Comparison of ENCODE assay signal across 25 cellular contexts in genomic region chr10:110321869-110322620, GRCh38.
"Had no signal": no experiment of that assay in that cellular context is flagged by ENCODE, and none has a peak within 500 bp of the region (broad histone marks: within the 10 kb centered on the region; RNA-seq: fewer than 3 reads in every experiment).

No MANE protein-coding gene starts in this region.

- H3K27me3 ChIP-seq: gastrocnemius medialis, sigmoid colon, spleen, suprapubic skin, vagina had no signal

- H3K27ac ChIP-seq: coronary artery, gastrocnemius medialis, lower lobe of right lung, prostate gland, sigmoid colon, skin epidermis, spleen, suprapubic skin, vagina had no signal

- H3K27ac Mint-ChIP-seq: effector memory CD8-positive, alpha-beta T cell; mesothelial cell of epicardium; naive thymus-derived CD8-positive, alpha-beta T cell; nephron progenitor cell; stimulated activated naive CD8-positive, alpha-beta T cell treated with anti-CD3 and anti-CD28 coated beads, Interleukin-15, amount 100 ng/mL, for 72 hours had no signal

- H3K4me3 Mint-ChIP-seq: effector memory CD8-positive, alpha-beta T cell; mesothelial cell of epicardium; naive thymus-derived CD8-positive, alpha-beta T cell; nephron progenitor cell; stimulated activated naive CD8-positive, alpha-beta T cell treated with anti-CD3 and anti-CD28 coated beads, Interleukin-15, amount 100 ng/mL, for 72 hours had no signal

- ATAC-seq: effector memory CD8-positive, alpha-beta T cell; gastrocnemius medialis; left ventricle myocardium superior; lower lobe of right lung; mucosa of descending colon; naive thymus-derived CD8-positive, alpha-beta T cell; right cardiac atrium; stimulated activated naive CD8-positive, alpha-beta T cell treated with anti-CD3 and anti-CD28 coated beads, Interleukin-15, amount 100 ng/mL, for 72 hours had no signal

- H3K36me3 ChIP-seq: gastrocnemius medialis, lower lobe of right lung, prostate gland, sigmoid colon, spleen, suprapubic skin, vagina had no signal

- H3K9me3 ChIP-seq: gastrocnemius medialis, lower lobe of right lung, mucosa of descending colon, prostate gland, vagina had no signal

- FAIRE-seq: keratinocyte had no signal

- H3K4me1 Mint-ChIP-seq: mesothelial cell of epicardium had no signal

- H3K4me3 ChIP-seq: coronary artery, gastrocnemius medialis, lower lobe of right lung, mucosa of descending colon, prostate gland, sigmoid colon, skin epidermis, spleen, suprapubic skin, vagina had no signal

- H3K4me1 ChIP-seq: gastrocnemius medialis, lower lobe of right lung, prostate gland, sigmoid colon, suprapubic skin, vagina had no signal

- H3K9me3 Mint-ChIP-seq: effector memory CD8-positive, alpha-beta T cell had no signal

- DNase-seq: dermis blood vessel endothelial cell; effector memory CD8-positive, alpha-beta T cell; foreskin fibroblast; gastrocnemius medialis; head of caudate nucleus; left ventricle myocardium superior; lower lobe of right lung; mucosa of descending colon; naive thymus-derived CD8-positive, alpha-beta T cell; nephron progenitor cell; nucleus accumbens; right cardiac atrium; sigmoid colon; spleen; stimulated activated CD4-positive, alpha-beta T cell treated with anti-CD3 and anti-CD28 coated beads, Interleukin-4, amount 100 ng/mL, for 4 hours; stimulated activated naive CD4-positive, alpha-beta T cell; stimulated activated naive CD8-positive, alpha-beta T cell treated with anti-CD3 and anti-CD28 coated beads, Interleukin-15, amount 100 ng/mL, for 72 hours; trophoblast cell had no signal
